In genomic region chr21:38982096-38982495, GRCh38 we compare ENCODE assay signal across 22 cellular contexts.
DNase-seq lines count a peak whose midpoint lies in the region; ATAC-seq, FAIRE-seq and TF ChIP-seq lines count a peak whose summit lies in the region.
"Had no signal": no experiment of that assay in that cellular context is flagged by ENCODE, and none has a peak within 500 bp of the region (broad histone marks: within the 10 kb centered on the region; RNA-seq: fewer than 3 reads in every experiment).

No MANE protein-coding gene starts in this region.

- TF ChIP-seq EP300 in transverse colon (IDR thresholded peaks at IDR 0.05; ENCODE audit: low read depth): no peak

- DNase-seq in chondrocyte (ENCODE audit: low spot score) (no peak), mesothelial cell of epicardium (ENCODE audit: low spot score in 2 of 2, unreplicated experiment in 2 of 2) (no peak), MM.1S (no peak), transverse colon (no peak), H54 (ENCODE audit: insufficient read length, low spot score) (no peak)
- DNase-seq: adrenal gland; foreskin melanocyte; Kasumi-1; mammary epithelial cell; NCI-H1436; NCI-H2227 treated with DMSO at 0.1 percent for 48 hours; NK-92 treated with Interleukin-12 subunit alpha and Interleukin-12 subunit beta, amount 100 ng/mL, for 24 hours; right cardiac atrium; stimulated activated CD4-positive, alpha-beta T cell treated with anti-CD3 and anti-CD28 coated beads, Interleukin-1b, Interleukin-23, amount 100 ng/mL, for 48 hours; WERI-Rb-1 had no signal

- H3K27ac ChIP-seq in BLaER1 treated with 17β-estradiol and CSF1 and Interleukin-3, amounts not matched to agents 10 nM and 100 nM: peak overlapping the region in 4 of 11 experiments; percentile 46 to 89 (median 62); a peak in 3 of 22 replicates
- H3K27ac ChIP-seq in HUES48 (ENCODE audit: low read depth, low read length) (peak overlapping the region; percentile 33), MM.1S (ENCODE audit: low read length) (no peak overlapping the region), transverse colon (no peak overlapping the region)
- H3K27ac ChIP-seq: adrenal gland, WERI-Rb-1 had no signal

- no peak overlapping the region for H3K4me3 Mint-ChIP-seq in chondrocyte (ENCODE audit: unreplicated experiment)
- no peak overlapping the region for H3K4me3 Mint-ChIP-seq in mesothelial cell of epicardium
- H3K4me3 Mint-ChIP-seq: activated T-helper 17 cell treated with anti-CD3 and anti-CD28 coated beads, Interleukin-2, amount 50 U/mL, for 72 hours; neural crest cell had no signal

- H2AFZ ChIP-seq in MM.1S (ENCODE audit: low read length): no peak overlapping the region

- H3K4me1 Mint-ChIP-seq in chondrocyte (ENCODE audit: low read depth) (peaks cover 36% of the 10 kb centered on the region), mesothelial cell of epicardium (peaks cover 66% of the 10 kb centered on the region)

- TF ChIP-seq CTCF in chondrocyte (IDR thresholded peaks at IDR 0.05) (peak; percentile 9), mesothelial cell of epicardium (IDR thresholded peaks at IDR 0.05; ENCODE audit: unreplicated experiment) (no peak), MM.1S (IDR thresholded peaks at IDR 0.05; ENCODE audit: low read length) (no peak), transverse colon (IDR thresholded peaks at IDR 0.05) (no peak)

- peak overlapping the region in 9 of 11 experiments; percentile 75 to 95 (median 87); a peak in 17 of 22 replicates for H3K4me2 ChIP-seq in BLaER1 treated with 17β-estradiol and CSF1 and Interleukin-3, amounts not matched to agents 10 nM and 100 nM
- no peak overlapping the region for H3K4me2 ChIP-seq in MM.1S (ENCODE audit: low read depth, low read length)

- no peak for ATAC-seq in GM19035 (IDR thresholded peaks at IDR 0.05; ENCODE audit: unreplicated experiment)
- ATAC-seq: activated T-helper 17 cell treated with anti-CD3 and anti-CD28 coated beads, Interleukin-2, amount 50 U/mL, for 72 hours; right cardiac atrium; Right ventricle myocardium inferior had no signal

- H3K27ac Mint-ChIP-seq in chondrocyte (ENCODE audit: unreplicated experiment) (no peak overlapping the region), mesothelial cell of epicardium (peak overlapping the region; percentile 88)
- H3K27ac Mint-ChIP-seq: activated T-helper 17 cell treated with anti-CD3 and anti-CD28 coated beads, Interleukin-2, amount 50 U/mL, for 72 hours had no signal

- H3K9me3 Mint-ChIP-seq in chondrocyte (ENCODE audit: low read depth) (no peaks in the 10 kb centered on the region), mesothelial cell of epicardium (no peaks in the 10 kb centered on the region)
- H3K9me3 Mint-ChIP-seq: activated T-helper 17 cell treated with anti-CD3 and anti-CD28 coated beads, Interleukin-2, amount 50 U/mL, for 72 hours; neural crest cell had no signal

- intact Hi-C loops in transverse colon (cut with DNase I; ENCODE audit: low total_unique reads): loop anchor here (10.0 kb wide), 1 partner anchor 227 kb away; no protein-coding TSS in a partner anchor

- FAIRE-seq in H54 (lab: Jason Lieb, UNC): no peak
- FAIRE-seq: endothelial cell of umbilical vein had no signal

- no peak for TF ChIP-seq POLR2A in transverse colon (IDR thresholded peaks at IDR 0.05)
- TF ChIP-seq POLR2A in H54 (IDR thresholded peaks at IDR 0.05; ENCODE audit: low read depth, low read length): no peak

- no peak overlapping the region for H3K9ac ChIP-seq in BLaER1 treated with 17β-estradiol and CSF1 and Interleukin-3, amounts not matched to agents 10 nM and 100 nM
- no peak overlapping the region for H3K9ac ChIP-seq in HUES48 (ENCODE audit: low read depth, low read length)
- H3K9ac ChIP-seq in MM.1S (ENCODE audit: low read length): no peak overlapping the region

- no peaks in the 10 kb centered on the region for H3K9me2 ChIP-seq in MM.1S (replicated peaks; ENCODE audit: insufficient read depth, low read length)

- no peaks in the 10 kb centered on the region for H3F3A ChIP-seq in MM.1S (ENCODE audit: insufficient read depth, low read length)

- H3K36me3 ChIP-seq in BLaER1 treated with 17β-estradiol and CSF1 and Interleukin-3, amounts not matched to agents 10 nM and 100 nM: no peaks in the 10 kb centered on the region
- H3K36me3 ChIP-seq in HUES48 (ENCODE audit: control insufficient read depth, insufficient read depth, low read length): no peaks in the 10 kb centered on the region
- no peaks in the 10 kb centered on the region for H3K36me3 ChIP-seq in MM.1S (replicated peaks; ENCODE audit: insufficient read depth, low read length)
- H3K36me3 ChIP-seq in transverse colon: no peaks in the 10 kb centered on the region
- H3K36me3 ChIP-seq: adrenal gland, WERI-Rb-1 had no signal

- H3K27me3 ChIP-seq in BLaER1 treated with 17β-estradiol and CSF1 and Interleukin-3, amounts not matched to agents 10 nM and 100 nM: peaks cover 0 to 29% (median 0%) of the 10 kb centered on the region in 11 experiments; a peak in 6 of 22 replicates
- H3K27me3 ChIP-seq in HUES48 (ENCODE audit: control insufficient read depth, insufficient read depth, low read length): no peaks in the 10 kb centered on the region
- H3K27me3 ChIP-seq in MM.1S (replicated peaks; ENCODE audit: insufficient read depth, low read length): peaks cover 24% of the 10 kb centered on the region
- no peaks in the 10 kb centered on the region for H3K27me3 ChIP-seq in transverse colon
- H3K27me3 ChIP-seq: adrenal gland had no signal

- no peaks in the 10 kb centered on the region for H3K9me3 ChIP-seq in BLaER1 treated with 17β-estradiol and CSF1 and Interleukin-3, amounts not matched to agents 10 nM and 100 nM (replicated peaks in 1 of 11)
- no peaks in the 10 kb centered on the region for H3K9me3 ChIP-seq in HUES48 (ENCODE audit: control insufficient read depth, insufficient read depth, low read length)
- no peaks in the 10 kb centered on the region for H3K9me3 ChIP-seq in MM.1S (replicated peaks; ENCODE audit: insufficient read depth, low read length)
- no peaks in the 10 kb centered on the region for H3K9me3 ChIP-seq in transverse colon
- H3K9me3 ChIP-seq: adrenal gland had no signal

- H4K20me1 ChIP-seq in BLaER1 treated with 17β-estradiol and CSF1 and Interleukin-3, amounts not matched to agents 10 nM and 100 nM: no peaks in the 10 kb centered on the region
- no peaks in the 10 kb centered on the region for H4K20me1 ChIP-seq in MM.1S (ENCODE audit: insufficient read depth, low read length)

- H3K27me3 Mint-ChIP-seq in chondrocyte (ENCODE audit: low read depth): no peaks in the 10 kb centered on the region
- H3K27me3 Mint-ChIP-seq in mesothelial cell of epicardium (ENCODE audit: low read depth): peaks cover 3% of the 10 kb centered on the region

- no peaks in the 10 kb centered on the region for H3K79me2 ChIP-seq in MM.1S (ENCODE audit: low read length)

- whole genome bisulfite sequencing in transverse colon (ENCODE audit: low coverage in 1 of 2), 2 donors: 90 to 93% methylated on average over 6 to 9 of the region's 9 CpGs

- H3K4me3 ChIP-seq in BLaER1 treated with 17β-estradiol and CSF1 and Interleukin-3, amounts not matched to agents 10 nM and 100 nM: no peak overlapping the region
- H3K4me3 ChIP-seq in HUES48 (ENCODE audit: low read depth, low read length) (no peak overlapping the region), MM.1S (ENCODE audit: low read length) (no peak overlapping the region), transverse colon (no peak overlapping the region)
- H3K4me3 ChIP-seq: adrenal gland had no signal

- in situ Hi-C loops in transverse colon (cut with MboI; ENCODE audit: low pct_ligation_motif_present in 1 of 4, low pct_unique_long_range_greater_than_20kb in 1 of 4, low sequenced_read_pairs in 3 of 4): no loop called here

- H3K36me3 Mint-ChIP-seq in chondrocyte (ENCODE audit: low read depth): no peaks in the 10 kb centered on the region
- peaks cover 2% of the 10 kb centered on the region for H3K36me3 Mint-ChIP-seq in mesothelial cell of epicardium

- peaks cover 52 to 81% (median 74%) of the 10 kb centered on the region in 10 experiments for H3K4me1 ChIP-seq in BLaER1 treated with 17β-estradiol and CSF1 and Interleukin-3, amounts not matched to agents 10 nM and 100 nM
- H3K4me1 ChIP-seq in HUES48 (ENCODE audit: control insufficient read depth, insufficient read depth, low read length): peaks cover 41% of the 10 kb centered on the region
- H3K4me1 ChIP-seq in MM.1S (ENCODE audit: low read length): no peaks in the 10 kb centered on the region
- H3K4me1 ChIP-seq in transverse colon: peaks cover 10 to 25% (median 13%) of the 10 kb centered on the region in 4 donors
